14 cellular contexts compared by ENCODE assay signal in the genomic region with DNA sequence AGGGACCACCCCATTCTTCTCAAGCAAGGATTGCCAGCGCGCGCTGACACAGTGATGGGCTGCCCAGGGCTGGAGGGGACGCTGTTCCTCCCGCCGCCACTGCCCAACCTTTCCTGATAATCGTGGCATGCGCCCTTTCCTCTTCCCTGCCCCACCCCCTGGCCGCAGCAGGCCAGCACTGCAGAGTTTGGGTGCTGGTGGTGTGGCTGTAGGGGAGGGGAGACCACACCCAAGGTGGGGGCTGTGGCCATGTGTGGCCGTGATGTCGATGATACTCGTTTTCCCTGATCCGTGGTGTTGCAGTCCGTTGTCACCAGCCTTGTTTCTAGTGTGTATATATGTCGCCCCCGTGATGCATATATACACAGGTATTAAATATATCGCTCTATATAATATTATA. TPM values are rescaled to one million over a fixed set of nuclear protein-coding genes. Genes with fewer than 3 reads are reported as not detected.
A peak's percentile ranks its signal among the peaks of the same experiment; 100 is the strongest.
DNase-seq lines count a peak whose midpoint lies in the region; ATAC-seq and TF ChIP-seq lines count a peak whose summit lies in the region.
"Had no signal": no experiment of that assay in that cellular context is flagged by ENCODE, and none has a peak within 500 bp of the region (broad histone marks: within the 10 kb centered on the region; RNA-seq: fewer than 3 reads in every experiment).

No MANE protein-coding gene starts in this region.

- H3K36me3 Mint-ChIP-seq in GM23338 (ENCODE audit: low read depth) (peaks cover 11% of the 10 kb centered on the region), nephron (ENCODE audit: low read depth) (peaks cover 14% of the 10 kb centered on the region)
- peaks cover 21% of the 10 kb centered on the region for H3K36me3 Mint-ChIP-seq in activated T-helper 17 cell treated with anti-CD3 and anti-CD28 coated beads, Interleukin-2, amount 50 U/mL, for 72 hours (ENCODE audit: low read depth)
- no peaks in the 10 kb centered on the region for H3K36me3 Mint-ChIP-seq in activated CD8-positive, alpha-beta memory T cell treated with anti-CD3 and anti-CD28 coated beads, Interleukin-2, amount 10 ng/mL, durations not matched to agents 7 days and 5 days

- H3K9me2 ChIP-seq in GM23338 (ENCODE audit: insufficient read depth), result no peaks in the 10 kb centered on the region

- H3K79me2 ChIP-seq in GM23338 (replicated peaks; ENCODE audit: insufficient read depth), result no peaks in the 10 kb centered on the region

- peak; percentile 10; the same call in 2 of the 3 replicates for ATAC-seq in GM23338
- ATAC-seq in activated T-helper 17 cell treated with anti-CD3 and anti-CD28 coated beads, Interleukin-2, amount 50 U/mL, for 72 hours (replicated peaks), result no peak
- ATAC-seq in activated CD8-positive, alpha-beta memory T cell treated with anti-CD3 and anti-CD28 coated beads, Interleukin-2, amount 10 ng/mL, durations not matched to agents 7 days and 5 days, result no peak
- ATAC-seq in GM19328 (IDR thresholded peaks at IDR 0.05; ENCODE audit: unreplicated experiment), result no peak
- no peak for ATAC-seq in HG03139 (IDR thresholded peaks at IDR 0.05; ENCODE audit: unreplicated experiment)
- ATAC-seq: A549; CD8-positive, alpha-beta T cell had no signal

- H3K36me3 ChIP-seq in GM23338 (ENCODE audit: insufficient read depth) (no peaks in the 10 kb centered on the region), HEK293 (ENCODE audit: control insufficient read depth in 2 of 2, insufficient read depth in 1 of 2, low read length in 2 of 2) (peaks cover 0 to 53% of the 10 kb centered on the region in 2 experiments; a peak in 2 of 3 replicates)

- H3K4me1 Mint-ChIP-seq in GM23338 (peaks cover 24% of the 10 kb centered on the region), nephron (peaks cover 12% of the 10 kb centered on the region)
- H3K4me1 Mint-ChIP-seq in activated T-helper 17 cell treated with anti-CD3 and anti-CD28 coated beads, Interleukin-2, amount 50 U/mL, for 72 hours, result no peaks in the 10 kb centered on the region
- no peaks in the 10 kb centered on the region for H3K4me1 Mint-ChIP-seq in activated CD8-positive, alpha-beta memory T cell treated with anti-CD3 and anti-CD28 coated beads, Interleukin-2, amount 10 ng/mL, durations not matched to agents 7 days and 5 days
- H3K4me1 Mint-ChIP-seq: CD14-positive monocyte had no signal

- no peaks in the 10 kb centered on the region for H3K27me3 ChIP-seq in GM23338 (ENCODE audit: insufficient read depth)
- H3K27me3 ChIP-seq: BE2C had no signal

- H3K27me3 Mint-ChIP-seq in GM23338 (ENCODE audit: insufficient read depth, low read depth, poor library complexity) (peaks cover 15% of the 10 kb centered on the region), nephron (ENCODE audit: low read depth) (no peaks in the 10 kb centered on the region)
- no peaks in the 10 kb centered on the region for H3K27me3 Mint-ChIP-seq in activated T-helper 17 cell treated with anti-CD3 and anti-CD28 coated beads, Interleukin-2, amount 50 U/mL, for 72 hours
- H3K27me3 Mint-ChIP-seq in activated CD8-positive, alpha-beta memory T cell treated with anti-CD3 and anti-CD28 coated beads, Interleukin-2, amount 10 ng/mL, durations not matched to agents 7 days and 5 days, result no peaks in the 10 kb centered on the region

- H3K4me3 ChIP-seq in GM23338, result no peak overlapping the region
- no peak overlapping the region for H3K4me3 ChIP-seq in HEK293 (ENCODE audit: low read depth, low read length)
- H3K4me3 ChIP-seq: A549 had no signal

- no peaks in the 10 kb centered on the region for H4K20me1 ChIP-seq in GM23338 (replicated peaks; ENCODE audit: insufficient read depth)

- H3K9me3 ChIP-seq in HEK293 (ENCODE audit: control insufficient read depth, insufficient read depth, low read depth, low read length), result no peaks in the 10 kb centered on the region
- H3K9me3 ChIP-seq: A549, BE2C had no signal

- H3K4me3 Mint-ChIP-seq in GM23338 (no peak overlapping the region), nephron (no peak overlapping the region)
- no peak overlapping the region for H3K4me3 Mint-ChIP-seq in activated T-helper 17 cell treated with anti-CD3 and anti-CD28 coated beads, Interleukin-2, amount 50 U/mL, for 72 hours
- H3K4me3 Mint-ChIP-seq in activated CD8-positive, alpha-beta memory T cell treated with anti-CD3 and anti-CD28 coated beads, Interleukin-2, amount 10 ng/mL, durations not matched to agents 7 days and 5 days, result no peak overlapping the region
- H3K4me3 Mint-ChIP-seq: CD14-positive monocyte; CD8-positive, alpha-beta T cell had no signal

- peaks cover 13% of the 10 kb centered on the region; the same call in 1 of the 2 replicates for H3F3A ChIP-seq in GM23338 (replicated peaks; ENCODE audit: low read depth)

- H3K9me3 Mint-ChIP-seq in GM23338, result no peaks in the 10 kb centered on the region
- no peaks in the 10 kb centered on the region for H3K9me3 Mint-ChIP-seq in activated T-helper 17 cell treated with anti-CD3 and anti-CD28 coated beads, Interleukin-2, amount 50 U/mL, for 72 hours
- H3K9me3 Mint-ChIP-seq in nephron, result no peaks in the 10 kb centered on the region
- H3K9me3 Mint-ChIP-seq in activated CD8-positive, alpha-beta memory T cell treated with anti-CD3 and anti-CD28 coated beads, Interleukin-2, amount 10 ng/mL, durations not matched to agents 7 days and 5 days (ENCODE audit: low read depth), result no peaks in the 10 kb centered on the region
- H3K9me3 Mint-ChIP-seq: CD8-positive, alpha-beta T cell had no signal

- peak overlapping the region; percentile 67 for H3K4me2 ChIP-seq in GM23338
- H3K4me2 ChIP-seq: A549 had no signal

- H2AFZ ChIP-seq in GM23338, result no peak overlapping the region

- H3K4me1 ChIP-seq in GM23338 (ENCODE audit: insufficient read depth), result peaks cover 18% of the 10 kb centered on the region
- H3K4me1 ChIP-seq in HEK293 (ENCODE audit: control insufficient read depth, insufficient read depth, low read length), result no peaks in the 10 kb centered on the region
- H3K4me1 ChIP-seq: BE2C had no signal

- DNase-seq in GM23338 (ENCODE audit: low spot score) (peak; percentile 35), medulla oblongata (ENCODE audit: extremely low spot score) (no peak)
- DNase-seq in activated CD8-positive, alpha-beta memory T cell treated with anti-CD3 and anti-CD28 coated beads, Interleukin-2, amount 10 ng/mL, durations not matched to agents 7 days and 5 days, result no peak
- DNase-seq: BE2C; CD8-positive, alpha-beta T cell; COR-L47; GF-D8 had no signal

- H3K27ac Mint-ChIP-seq in GM23338 (no peak overlapping the region), nephron (peak overlapping the region; percentile 28 to 83 (median 41))
- H3K27ac Mint-ChIP-seq in activated T-helper 17 cell treated with anti-CD3 and anti-CD28 coated beads, Interleukin-2, amount 50 U/mL, for 72 hours, result peak overlapping the region; percentile 80
- no peak overlapping the region for H3K27ac Mint-ChIP-seq in activated CD8-positive, alpha-beta memory T cell treated with anti-CD3 and anti-CD28 coated beads, Interleukin-2, amount 10 ng/mL, durations not matched to agents 7 days and 5 days

- TF ChIP-seq CTCF in GM23338 (conservative IDR thresholded peaks at IDR 0.05; ENCODE audit: low read depth in 2 of 2) (no peak), HEK293 (tag by site-specific recombination; IDR thresholded peaks at IDR 0.05) (no peak), nephron (IDR thresholded peaks at IDR 0.05; ENCODE audit: unreplicated experiment in 3 of 3) (no peak)

- POLR2A ChIA-PET in HEK293 (lab: Yijun Ruan, JAX), result no interaction called here

- CTCF ChIA-PET in HEK293 (lab: Yijun Ruan, JAX), result no interaction called here
- CTCF ChIA-PET in activated CD8-positive, alpha-beta memory T cell treated with anti-CD3 and anti-CD28 coated beads, Interleukin-2, amount 10 ng/mL, durations not matched to agents 7 days and 5 days (lab: Charles Lee), result no interaction called here

- H3K27ac ChIP-seq in GM23338 (ENCODE audit: low read depth), result peak overlapping the region; percentile 95
- no peak overlapping the region for H3K27ac ChIP-seq in HEK293 (ENCODE audit: extremely low read depth, low read depth, low read length)
- H3K27ac ChIP-seq: A549 had no signal

TF ChIP-seq in GM23338, 12 proteins besides CTCF, POLR2A, EP300 and RAD21 (continues in another document):
- TF ChIP-seq ZNF331 (CRISPR knock-in tag; IDR thresholded peaks at IDR 0.05; ENCODE audit: low read depth), result no peak

TF ChIP-seq in HEK293, 187 proteins besides CTCF, POLR2A, EP300 and RAD21 (continues in another document):
- TF ChIP-seq RBAK (tag by site-specific recombination; IDR thresholded peaks at IDR 0.05), result no peak
- no peak for TF ChIP-seq OVOL3 (tag by site-specific recombination; IDR thresholded peaks at IDR 0.05)
- TF ChIP-seq ZNF341 (tag by site-specific recombination; IDR thresholded peaks at IDR 0.05; ENCODE audit: low read depth), result 0 out of 2 replicates have a peak, but pooled peaks have one; percentile 18
- TF ChIP-seq ZNF354C (tag by site-specific recombination; IDR thresholded peaks at IDR 0.05; ENCODE audit: borderline replicate concordance, low read depth), result no peak

RNA-seq across cellular contexts. Expression of a gene that starts 22.8 kb away (rescaled TPM):
- 7.0 and 7.2 TPM in 2 replicates for total RNA-seq in GM23338 (2014; rRNA removed; shearing (Covaris generic))
- 2.3 and 2.4 TPM in 2 replicates for polyA plus RNA-seq in GM23338 (2016; fragmentation: Nextera tagmentation; extraction: Ambion mirVana)
- total RNA-seq in activated T-helper 17 cell treated with anti-CD3 and anti-CD28 coated beads, Interleukin-2, amount 50 U/mL, for 72 hours, result 1 to 10 TPM; 2.4 to 4.0 TPM
- total RNA-seq in activated CD8-positive, alpha-beta memory T cell treated with anti-CD3 and anti-CD28 coated beads, Interleukin-2, amount 10 ng/mL, durations not matched to agents 7 days and 5 days, result 1 to 10 TPM; 1.4 to 2.0 TPM

RNA-seq across cellular contexts. Expression of a gene that starts 57.6 kb away (rescaled TPM):
- 51.3 and 61.5 TPM in 2 replicates for total RNA-seq in GM23338 (2014; rRNA removed; shearing (Covaris generic))
- 5.7 and 7.0 TPM in 2 replicates for polyA plus RNA-seq in GM23338 (2016; fragmentation: Nextera tagmentation; extraction: Ambion mirVana)
- total RNA-seq in activated T-helper 17 cell treated with anti-CD3 and anti-CD28 coated beads, Interleukin-2, amount 50 U/mL, for 72 hours, result 10 to 100 TPM; 28.3 to 48.6 TPM
- total RNA-seq in activated CD8-positive, alpha-beta memory T cell treated with anti-CD3 and anti-CD28 coated beads, Interleukin-2, amount 10 ng/mL, durations not matched to agents 7 days and 5 days, result 10 to 100 TPM; 56.3 to 62.4 TPM

Comparison
In these comparisons a context has a peak if more than half of its experiments do, and no peak if none do; other contexts are left out.
1. H3K27ac Mint-ChIP-seq: peak in activated T-helper 17 cell treated with anti-CD3 and anti-CD28 coated beads, Interleukin-2, amount 50 U/mL, for 72 hours (single experiment) and nephron (3 of 3); none in GM23338 (single experiment) and activated CD8-positive, alpha-beta memory T cell treated with anti-CD3 and anti-CD28 coated beads, Interleukin-2, amount 10 ng/mL, durations not matched to agents 7 days and 5 days (single experiment).